In genomic region chr15:81013396-81013929, GRCh38 we compare ENCODE assay signal across 21 cellular contexts.
"Had no signal": no experiment of that assay in that cellular context is flagged by ENCODE, and none has a peak within 500 bp of the region (broad histone marks: within the 10 kb centered on the region; RNA-seq: fewer than 3 reads in every experiment).

No MANE protein-coding gene starts in this region.

- H3K36me3 Mint-ChIP-seq: brain had no signal

- DNase-seq: activated CD4-positive, alpha-beta T cell treated with anti-CD3 and anti-CD28 coated beads for 4 hours; activated CD4-positive, alpha-beta T cell treated with anti-CD3 and anti-CD28 coated beads, Interleukin-2, amount 50 U/mL, for 4 hours; activated CD8-positive, alpha-beta memory T cell treated with anti-CD3 and anti-CD28 coated beads, Interleukin-2, amount 50 U/mL, for 48 hours; activated CD8-positive, alpha-beta T cell treated with anti-CD3 and anti-CD28 coated beads, Interleukin-2, amount 10 ng/mL, durations not matched to agents 7 days and 5 days; activated gamma-delta T cell; activated naive CD4-positive, alpha-beta T cell treated with anti-CD3 and anti-CD28 coated beads for 36 hours; activated T-cell treated with anti-CD3 and anti-CD28 coated beads, Interleukin-2, amount 50 U/mL, for 1 hour; amygdala; cerebellar nuclear complex; Karpas-422; NCI-H1048; NCI-H1930; NCI-H748 treated with DMSO at 0.1 percent for 48 hours; SIG-M5; T-helper 2 cell; T1000 had no signal

- H3K4me3 Mint-ChIP-seq: activated CD8-positive, alpha-beta T cell treated with anti-CD3 and anti-CD28 coated beads, Interleukin-2, amount 10 ng/mL, durations not matched to agents 7 days and 5 days; activated naive CD4-positive, alpha-beta T cell treated with anti-CD3 and anti-CD28 coated beads for 36 hours; activated naive CD8-positive, alpha-beta T cell; brain had no signal

- FAIRE-seq: astrocyte, K562 had no signal

- ATAC-seq: activated CD8-positive, alpha-beta T cell treated with anti-CD3 and anti-CD28 coated beads, Interleukin-2, amount 10 ng/mL, durations not matched to agents 7 days and 5 days; K562 had no signal

- H3K4me3 ChIP-seq: K562 had no signal

- H3K27me3 Mint-ChIP-seq: activated naive CD8-positive, alpha-beta T cell had no signal

- H3K27ac ChIP-seq: VCaP had no signal

- H3K27ac Mint-ChIP-seq: activated CD8-positive, alpha-beta T cell treated with anti-CD3 and anti-CD28 coated beads, Interleukin-2, amount 10 ng/mL, durations not matched to agents 7 days and 5 days; activated naive CD4-positive, alpha-beta T cell treated with anti-CD3 and anti-CD28 coated beads for 36 hours; activated naive CD8-positive, alpha-beta T cell; brain had no signal

- H3K9me3 Mint-ChIP-seq: activated naive CD4-positive, alpha-beta T cell treated with anti-CD3 and anti-CD28 coated beads for 36 hours; brain had no signal
